ENCODE assay signal across 2 cellular contexts in genomic region chr1:26787381-26787705, GRCh38.
TF ChIP-seq lines count a peak whose summit lies in the region.

No MANE protein-coding gene starts in this region.

TF ChIP-seq in endothelial cell of umbilical vein, 7 proteins besides CTCF, POLR2A, EP300 and RAD21:
- TF ChIP-seq FOS (IDR thresholded peaks at IDR 0.05; ENCODE audit: borderline replicate concordance, insufficient read depth, low read length), result no peak
- TF ChIP-seq POLR2AphosphoS5 (IDR thresholded peaks at IDR 0.05; ENCODE audit: insufficient read depth, low read depth, low read length), result no peak
- no peak for TF ChIP-seq JUN (IDR thresholded peaks at IDR 0.05; ENCODE audit: borderline replicate concordance, insufficient read depth, insufficient read length, low read depth)
- TF ChIP-seq GATA2 (IDR thresholded peaks at IDR 0.05; ENCODE audit: insufficient read depth, insufficient read length, low read depth, low read length), result no peak
- no peak for TF ChIP-seq MYC (IDR thresholded peaks at IDR 0.05; ENCODE audit: low read depth, low read length)
- no peak for TF ChIP-seq EZH2 (IDR thresholded peaks at IDR 0.05; ENCODE audit: borderline replicate concordance, low read depth, low read length, severe bottlenecking)
- TF ChIP-seq MAX (IDR thresholded peaks at IDR 0.05; ENCODE audit: insufficient read depth, insufficient read length), result no peak

TF ChIP-seq in neural cell, 6 proteins besides CTCF, POLR2A, EP300 and RAD21 (continued from another document):
- no peak for TF ChIP-seq REST (IDR thresholded peaks at IDR 0.05; ENCODE audit: borderline replicate concordance)
- no peak for TF ChIP-seq MXI1 (conservative IDR thresholded peaks at IDR 0.05; ENCODE audit: poor library complexity, severe bottlenecking)
- TF ChIP-seq SMC3 (conservative IDR thresholded peaks at IDR 0.05; ENCODE audit: poor library complexity), result no peak
- no peak for TF ChIP-seq EZH2 (IDR thresholded peaks at IDR 0.05; ENCODE audit: borderline replicate concordance, insufficient read depth, low read length, poor library complexity, severe bottlenecking)
- TF ChIP-seq TAF1 (IDR thresholded peaks at IDR 0.05; ENCODE audit: low read depth), result no peak
